In the genomic region with DNA sequence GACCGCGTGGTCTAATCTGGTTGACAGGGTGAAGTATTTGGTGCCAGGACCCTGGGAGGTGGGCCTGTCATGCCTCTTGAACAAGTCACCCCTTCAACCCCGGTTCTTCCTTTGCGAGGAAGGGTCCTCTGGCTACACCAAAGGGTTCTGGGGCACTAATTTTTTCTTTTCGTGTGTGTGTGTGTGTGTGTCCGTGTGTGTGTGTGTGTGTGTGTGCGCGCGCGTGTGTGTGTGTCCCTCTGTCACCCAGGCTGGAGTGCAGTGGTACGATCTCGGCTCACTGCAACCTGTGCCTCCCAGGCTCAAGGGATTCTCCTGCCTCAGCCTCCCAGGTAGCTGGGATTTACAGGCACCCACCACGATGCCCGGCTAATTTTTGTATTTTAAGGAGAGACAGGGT, we compare ENCODE assay signal across 12 cellular contexts. TPM values are rescaled to one million over a fixed set of nuclear protein-coding genes. Genes with fewer than 3 reads are reported as not detected.
DNase-seq lines count a peak whose midpoint lies in the region; TF ChIP-seq lines count a peak whose summit lies in the region.
"Not testable (repeated sequence)": the region's sequence is repeated elsewhere in the genome, so short reads cannot be mapped to it uniquely, and the experiment has no call there.
"Had no signal": no experiment of that assay in that cellular context is flagged by ENCODE, and none has a peak within 500 bp of the region (broad histone marks: within the 10 kb centered on the region; RNA-seq: fewer than 3 reads in every experiment).

No MANE protein-coding gene starts in this region.

- H2BK15ac ChIP-seq in mesendoderm (replicated peaks; ENCODE audit: low read depth): not testable (repeated sequence)

- peak overlapping the region; percentile 70 for H3K56ac ChIP-seq in mesendoderm (ENCODE audit: low read length)

- not testable (repeated sequence) for H3K23ac ChIP-seq in mesendoderm (ENCODE audit: low read length)

- not testable (repeated sequence) for H3K9me3 ChIP-seq in Karpas-422 (ENCODE audit: low read length); OCI-LY7 (ENCODE audit: low read length); SU-DHL-6 (ENCODE audit: insufficient read depth, low read length); neural progenitor cell (ENCODE audit: low read depth); skeletal muscle tissue (ENCODE audit: control insufficient read depth in 3 of 3, low read length in 3 of 3)

- H3K4me1 Mint-ChIP-seq in neural progenitor cell: not testable (repeated sequence)

- peak overlapping the region; percentile 37 for H3K27ac Mint-ChIP-seq in neural progenitor cell

- not testable (repeated sequence) for BruUV-seq in OCI-LY7 (replicated peaks; lab: Mats Ljungman, UMichigan)

- not testable (repeated sequence) for H3K9me3 Mint-ChIP-seq in neural progenitor cell

- intact Hi-C loops in OCI-LY7 (cut with micrococcal nuclease; ENCODE audit: unreplicated experiment): not testable (repeated sequence)

- H3K27ac ChIP-seq in Karpas-422 (ENCODE audit: low read length) (peak overlapping the region; percentile 94), OCI-LY7 (ENCODE audit: low read depth, low read length, poor library complexity, severe bottlenecking) (peak overlapping the region; percentile 98), SU-DHL-6 (ENCODE audit: low read depth, low read length) (peak overlapping the region; percentile 96), skeletal muscle tissue (ENCODE audit: low read depth, low read length) (peak overlapping the region; percentile 97)
- not testable (repeated sequence) for H3K27ac ChIP-seq in mesendoderm (ENCODE audit: low read depth, low read length); neural progenitor cell

- not testable (repeated sequence) for H3K4me3 ChIP-seq in Karpas-422 (ENCODE audit: low read length); OCI-LY7 (ENCODE audit: low read depth, low read length, poor library complexity, severe bottlenecking); SU-DHL-6 (ENCODE audit: insufficient read depth, low read length, poor library complexity, severe bottlenecking); mesendoderm (ENCODE audit: low read length); neural progenitor cell
- H3K4me3 ChIP-seq in skeletal muscle tissue (ENCODE audit: low read length in 3 of 3): peak overlapping the region; percentile 41 to 72 (median 68)

- WGBS in mesendoderm (ENCODE audit: extremely low coverage, insufficient coverage, low lambda C conversion rate): no CpG with 5 or more reads among the region's 14 CpGs

- POLR2A ChIA-PET in OCI-LY7 (lab: Charles Lee): interaction anchor here (0.6 to 7.7 kb wide), 3 partner anchors 9 to 37 kb away, joined by 3 to 154 read pairs (median 6); partner anchors contain the start of gene SH2B2

- H3K18ac ChIP-seq in mesendoderm (ENCODE audit: low read length): not testable (repeated sequence)

- H4K5ac ChIP-seq in mesendoderm (ENCODE audit: low read length): not testable (repeated sequence)

- not testable (repeated sequence) for TF ChIP-seq CTCF in OCI-LY7 (conservative IDR thresholded peaks at IDR 0.05; ENCODE audit: low read length); SU-DHL-6 (IDR thresholded peaks at IDR 0.05; ENCODE audit: insufficient read depth, low read length, poor library complexity, severe bottlenecking); neural progenitor cell (IDR thresholded peaks at IDR 0.05)

- not testable (repeated sequence) for H3K27me3 Mint-ChIP-seq in neural progenitor cell (ENCODE audit: insufficient read depth, low read depth)

- H4K8ac ChIP-seq in mesendoderm (ENCODE audit: low read depth, low read length): not testable (repeated sequence)

- peaks cover 79% of the 10 kb centered on the region for H3F3A ChIP-seq in SU-DHL-6 (ENCODE audit: insufficient read depth)
- not testable (repeated sequence) for H3F3A ChIP-seq in neural progenitor cell (ENCODE audit: low read depth)

- H3K36me3 ChIP-seq in Karpas-422 (ENCODE audit: insufficient read depth, low read length) (peaks cover 14% of the 10 kb centered on the region), OCI-LY7 (ENCODE audit: insufficient read depth, low read length) (peaks cover 81% of the 10 kb centered on the region)
- H3K36me3 ChIP-seq in SU-DHL-6 (ENCODE audit: low read length); mesendoderm (ENCODE audit: control insufficient read depth, insufficient read depth, low read length); neural progenitor cell; skeletal muscle tissue (ENCODE audit: control insufficient read depth in 3 of 3, insufficient read depth in 3 of 3, low read length in 3 of 3): not testable (repeated sequence)

- not testable (repeated sequence) for H2AFZ ChIP-seq in Karpas-422 (ENCODE audit: low read length); OCI-LY7 (ENCODE audit: low read length); SU-DHL-6 (ENCODE audit: low read depth, low read length, severe bottlenecking)
- H2AFZ ChIP-seq in neural progenitor cell (replicated peaks): peak overlapping the region; percentile 17

- H3K4me1 ChIP-seq in Karpas-422 (ENCODE audit: low read length) (peaks cover 67% of the 10 kb centered on the region), OCI-LY7 (ENCODE audit: insufficient read depth, low read length, poor library complexity, severe bottlenecking) (peaks cover 69% of the 10 kb centered on the region), skeletal muscle tissue (ENCODE audit: control insufficient read depth in 3 of 3, insufficient read depth in 3 of 3, low read length in 3 of 3) (peaks cover 44 to 70% (median 65%) of the 10 kb centered on the region in 3 donors)
- H3K4me1 ChIP-seq in mesendoderm (ENCODE audit: control insufficient read depth, low read depth, low read length); neural progenitor cell: not testable (repeated sequence)

- peak; percentile 43 for DNase-seq in Karpas-422
- not testable (repeated sequence) for DNase-seq in OCI-LY7 (ENCODE audit: low spot score); mesendoderm; neural progenitor cell (ENCODE audit: low spot score)

- H4K20me1 ChIP-seq in Karpas-422 (ENCODE audit: insufficient read depth, low read depth, low read length); OCI-LY7 (ENCODE audit: insufficient read depth, low read length); SU-DHL-6 (ENCODE audit: low read depth, low read length): not testable (repeated sequence)
- H4K20me1 ChIP-seq in neural progenitor cell (ENCODE audit: low read depth): peaks cover 45% of the 10 kb centered on the region

- H2BK5ac ChIP-seq in mesendoderm (ENCODE audit: low read length): not testable (repeated sequence)

- not testable (repeated sequence) for H2AK5ac ChIP-seq in mesendoderm (ENCODE audit: low read length)

- CTCF ChIA-PET in OCI-LY7 (lab: Charles Lee; ENCODE audit: unreplicated experiment): not testable (repeated sequence)

- H3K79me2 ChIP-seq in Karpas-422 (ENCODE audit: low read length) (peaks cover 25% of the 10 kb centered on the region), OCI-LY7 (ENCODE audit: insufficient read depth, low read depth, low read length) (peaks cover 61% of the 10 kb centered on the region), SU-DHL-6 (ENCODE audit: insufficient read depth, low read length) (peaks cover 67% of the 10 kb centered on the region)
- H3K79me2 ChIP-seq in mesendoderm (ENCODE audit: control insufficient read depth, insufficient read depth, low read length); neural progenitor cell (ENCODE audit: low read depth): not testable (repeated sequence)

- not testable (repeated sequence) for H3K9ac ChIP-seq in Karpas-422 (ENCODE audit: low read length); neural progenitor cell
- 0 out of 2 replicates have a peak overlapping the region, but pooled peaks have one; percentile 19 for H3K9ac ChIP-seq in SU-DHL-6 (ENCODE audit: low read length)
- peak overlapping the region; percentile 36 for H3K9ac ChIP-seq in mesendoderm (ENCODE audit: low read length)
- peak overlapping the region; percentile 74 to 83 (median 80) for H3K9ac ChIP-seq in skeletal muscle tissue (ENCODE audit: low read depth in 1 of 3, low read length in 3 of 3)

- H3K79me1 ChIP-seq in mesendoderm (ENCODE audit: low read length): not testable (repeated sequence)

- H3K36me3 Mint-ChIP-seq in neural progenitor cell: not testable (repeated sequence)

- H2BK120ac ChIP-seq in mesendoderm (ENCODE audit: low read depth, low read length): not testable (repeated sequence)

- not testable (repeated sequence) for H3K9me2 ChIP-seq in Karpas-422 (replicated peaks; ENCODE audit: insufficient read depth, low read length); OCI-LY7 (ENCODE audit: insufficient read depth, low read length); SU-DHL-6 (replicated peaks; ENCODE audit: insufficient read depth, low read length)

- H3K4me2 ChIP-seq in Karpas-422 (ENCODE audit: low read depth, low read length, poor library complexity, severe bottlenecking); OCI-LY7 (ENCODE audit: low read length); mesendoderm (ENCODE audit: low read length); neural progenitor cell: not testable (repeated sequence)
- peak overlapping the region; percentile 63 for H3K4me2 ChIP-seq in SU-DHL-6 (ENCODE audit: low read depth, low read length, poor library complexity, severe bottlenecking)

- not testable (repeated sequence) for H3K27me3 ChIP-seq in Karpas-422 (ENCODE audit: low read length); SU-DHL-6 (ENCODE audit: low read length); mesendoderm (ENCODE audit: insufficient read depth, low read length, poor library complexity); skeletal muscle tissue (ENCODE audit: control insufficient read depth in 3 of 3, insufficient read depth in 3 of 3, low read length in 3 of 3)
- H3K27me3 ChIP-seq in neural progenitor cell: peaks cover 18% of the 10 kb centered on the region

- H3K4me3 Mint-ChIP-seq in neural progenitor cell: not testable (repeated sequence)

- H3K4ac ChIP-seq in mesendoderm (ENCODE audit: low read depth, low read length): not testable (repeated sequence)

RNA-seq across cellular contexts. Expression of gene SH2B2, which starts 14.7 kb away (rescaled TPM):
- total RNA-seq in Karpas-422 (2014; rRNA removed; shearing (Covaris generic); ENCODE audit: low replicate concordance): 22.4 and 39.2 TPM in 2 replicates
- total RNA-seq in OCI-LY7 (2014; rRNA removed; shearing (Covaris generic)): 27.3 and 42.0 TPM in 2 replicates
- total RNA-seq in OCI-LY7 (2022): 109 and 131 TPM in 2 replicates
- polyA plus RNA-seq in mesendoderm (2013, experiment 1 of 2): 3.1 TPM
- 3.2 TPM for polyA plus RNA-seq in mesendoderm (2013, experiment 2 of 2)
- total RNA-seq in neural progenitor cell (ENCODE audit: low replicate concordance): 2.0 and 15.1 TPM in 2 replicates
- total RNA-seq in skeletal muscle tissue: 5.7 TPM

RNA-seq across cellular contexts. Expression of gene SPDYE6, which starts 54.9 kb away (rescaled TPM):
- not detected in 2 replicates for total RNA-seq in Karpas-422 (2014; rRNA removed; shearing (Covaris generic); ENCODE audit: low replicate concordance)
- total RNA-seq in OCI-LY7 (2014; rRNA removed; shearing (Covaris generic)): not detected in 2 replicates
- total RNA-seq in OCI-LY7 (2022): not detected in 2 replicates
- polyA plus RNA-seq in mesendoderm (2013, experiment 1 of 2): not detected
- polyA plus RNA-seq in mesendoderm (2013, experiment 2 of 2): not detected
- not detected in 2 replicates for total RNA-seq in neural progenitor cell (ENCODE audit: low replicate concordance)
- not detected for total RNA-seq in skeletal muscle tissue
- total RNA-seq: CD4-positive, alpha-beta memory T cell; Daoy; GM23248; HFFc6; HT1080 had no signal
- polyA plus RNA-seq: BJ, GM23248 had no signal
